Comparison of ENCODE assay signal across 16 cellular contexts in genomic region chr17:32861979-32862378, GRCh38.
"Had no signal": no experiment of that assay in that cellular context is flagged by ENCODE, and none has a peak within 500 bp of the region (broad histone marks: within the 10 kb centered on the region; RNA-seq: fewer than 3 reads in every experiment).

No MANE protein-coding gene starts in this region.

- H3K27ac Mint-ChIP-seq: effector memory CD8-positive, alpha-beta T cell; immature natural killer cell; natural killer cell; progenitor cell of endocrine pancreas had no signal

- H3K4me1 Mint-ChIP-seq: neural crest cell had no signal

- H3K36me3 Mint-ChIP-seq: immature natural killer cell, natural killer cell had no signal

- H3K9me3 Mint-ChIP-seq: effector memory CD8-positive, alpha-beta T cell; immature natural killer cell; natural killer cell; neural crest cell had no signal

- H3K36me3 ChIP-seq: esophagus squamous epithelium, gastroesophageal sphincter, left ventricle myocardium inferior, pancreas had no signal

- H3K27me3 Mint-ChIP-seq: effector memory CD8-positive, alpha-beta T cell; progenitor cell of endocrine pancreas had no signal

- H3K4me1 ChIP-seq: esophagus squamous epithelium, gastroesophageal sphincter, pancreas had no signal

- H3K4me3 ChIP-seq: esophagus squamous epithelium, gastroesophageal sphincter, left ventricle myocardium inferior, lung, pancreas had no signal

- ATAC-seq: effector memory CD8-positive, alpha-beta T cell; gastroesophageal sphincter; natural killer cell; pancreas; right cardiac atrium had no signal

- H3K27ac ChIP-seq: esophagus squamous epithelium, gastroesophageal sphincter, left ventricle myocardium inferior, pancreas had no signal

- DNase-seq: effector memory CD8-positive, alpha-beta T cell; esophagus squamous epithelium; foreskin fibroblast; glutamatergic neuron; immature natural killer cell; left ventricle myocardium inferior; natural killer cell; pancreas; right cardiac atrium; small intestine; stimulated activated CD4-positive, alpha-beta T cell treated with anti-CD3 and anti-CD28 coated beads, Interleukin-12 subunit alpha, Interleukin-12 subunit beta, amount 100 ng/mL, for 4 hours; stimulated activated naive CD4-positive, alpha-beta T cell treated with Interleukin-2 at 50 U/mL for 16 hours had no signal

- H3K27me3 ChIP-seq: esophagus squamous epithelium, gastroesophageal sphincter, pancreas had no signal

- H3K9me3 ChIP-seq: esophagus squamous epithelium, gastroesophageal sphincter, left ventricle myocardium inferior, pancreas had no signal

- H3K4me3 Mint-ChIP-seq: effector memory CD8-positive, alpha-beta T cell; immature natural killer cell; natural killer cell; neural crest cell had no signal
